17 cellular contexts compared by ENCODE assay signal in the genomic region with DNA sequence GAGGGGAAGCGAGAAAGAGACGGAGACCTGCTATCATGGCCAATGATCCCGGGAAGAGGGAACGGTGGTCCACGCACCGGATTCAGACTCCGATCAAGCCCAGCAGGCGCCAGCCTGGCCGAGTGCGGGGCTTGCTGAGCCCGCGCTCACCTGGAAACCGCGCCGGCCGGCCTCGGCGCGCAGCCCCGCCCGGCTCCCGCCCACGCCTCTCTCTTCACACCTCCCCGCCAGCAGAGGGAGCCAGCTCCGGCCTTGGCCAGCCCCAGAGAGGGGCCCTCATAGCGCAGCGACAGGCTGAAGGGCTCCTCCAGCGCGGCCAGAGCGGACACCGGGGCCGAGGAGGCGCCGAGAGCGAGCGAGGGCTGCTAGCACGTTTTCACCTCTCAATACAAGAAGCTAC. TPM values are rescaled to one million over a fixed set of nuclear protein-coding genes. Genes with fewer than 3 reads are reported as not detected.
"Had no signal": no experiment of that assay in that cellular context is flagged by ENCODE, and none has a peak within 500 bp of the region (broad histone marks: within the 10 kb centered on the region; RNA-seq: fewer than 3 reads in every experiment).

No MANE protein-coding gene starts in this region.

- H3K9me3 ChIP-seq: breast epithelium, esophagus squamous epithelium, thyroid gland, vagina had no signal

- H3K27ac Mint-ChIP-seq: activated CD4-positive, alpha-beta memory T cell treated with anti-CD3 and anti-CD28 coated beads for 36 hours; activated naive CD8-positive, alpha-beta T cell treated with anti-CD3 and anti-CD28 coated beads, Interleukin-2, amount 10 ng/mL, durations not matched to agents 7 days and 5 days had no signal

- DNase-seq: activated CD4-positive, alpha-beta memory T cell treated with anti-CD3 and anti-CD28 coated beads for 36 hours; activated CD4-positive, alpha-beta T cell treated with anti-CD3 and anti-CD28 coated beads for 1 hour; activated naive CD8-positive, alpha-beta T cell treated with anti-CD3 and anti-CD28 coated beads, Interleukin-2, amount 10 ng/mL, durations not matched to agents 7 days and 5 days; activated T-cell treated with anti-CD3 and anti-CD28 coated beads, Interleukin-2, amount 50 U/mL, for 48 hours; aorta; dorsolateral prefrontal cortex; esophagus squamous epithelium; foreskin fibroblast; kidney glomerular epithelial cell; T-helper 2 cell; thyroid gland had no signal

- H3K36me3 ChIP-seq: breast epithelium, esophagus squamous epithelium, thyroid gland, vagina had no signal

- H3K27me3 ChIP-seq: esophagus squamous epithelium, thyroid gland, vagina had no signal

- H3K4me1 Mint-ChIP-seq: activated naive CD8-positive, alpha-beta T cell treated with anti-CD3 and anti-CD28 coated beads, Interleukin-2, amount 10 ng/mL, durations not matched to agents 7 days and 5 days; neural crest cell had no signal

- H3K27me3 Mint-ChIP-seq: activated CD4-positive, alpha-beta memory T cell treated with anti-CD3 and anti-CD28 coated beads for 36 hours; activated naive CD8-positive, alpha-beta T cell treated with anti-CD3 and anti-CD28 coated beads, Interleukin-2, amount 10 ng/mL, durations not matched to agents 7 days and 5 days had no signal

- H3K4me3 Mint-ChIP-seq: activated CD4-positive, alpha-beta memory T cell treated with anti-CD3 and anti-CD28 coated beads for 36 hours; activated naive CD8-positive, alpha-beta T cell treated with anti-CD3 and anti-CD28 coated beads, Interleukin-2, amount 10 ng/mL, durations not matched to agents 7 days and 5 days; neural crest cell had no signal

- H3K36me3 Mint-ChIP-seq: activated CD4-positive, alpha-beta memory T cell treated with anti-CD3 and anti-CD28 coated beads for 36 hours; activated naive CD8-positive, alpha-beta T cell treated with anti-CD3 and anti-CD28 coated beads, Interleukin-2, amount 10 ng/mL, durations not matched to agents 7 days and 5 days had no signal

- H3K4me1 ChIP-seq: breast epithelium, esophagus squamous epithelium, thyroid gland, vagina had no signal

- H3K9me3 Mint-ChIP-seq: activated CD4-positive, alpha-beta memory T cell treated with anti-CD3 and anti-CD28 coated beads for 36 hours; activated naive CD8-positive, alpha-beta T cell treated with anti-CD3 and anti-CD28 coated beads, Interleukin-2, amount 10 ng/mL, durations not matched to agents 7 days and 5 days had no signal

- H3K4me3 ChIP-seq: breast epithelium, dorsolateral prefrontal cortex, esophagus squamous epithelium, thyroid gland, vagina had no signal

- H3K27ac ChIP-seq: breast epithelium, dorsolateral prefrontal cortex, esophagus squamous epithelium, thyroid gland, vagina had no signal

RNA-seq across cellular contexts. Expression of a gene that starts 36.8 kb away (rescaled TPM):
- total RNA-seq: activated CD4-positive, alpha-beta memory T cell treated with anti-CD3 and anti-CD28 coated beads for 36 hours; activated naive CD8-positive, alpha-beta T cell treated with anti-CD3 and anti-CD28 coated beads, Interleukin-2, amount 10 ng/mL, durations not matched to agents 7 days and 5 days; aorta; breast epithelium; dorsolateral prefrontal cortex; esophagus squamous epithelium; liver; mesenteric fat pad; neural crest cell; skeletal muscle tissue; thyroid gland; vagina had no signal
